ENCODE assay signal across 1 cellular context in genomic region chr19:48513289-48514122, GRCh38.
TF ChIP-seq lines count a peak whose summit lies in the region.

No MANE protein-coding gene starts in this region.

TF ChIP-seq in HepG2, 621 proteins besides CTCF, POLR2A, EP300 and RAD21 (continued from another document and continues in another):
- no peak for TF ChIP-seq HNF4G (IDR thresholded peaks at IDR 0.05; ENCODE audit: borderline replicate concordance, low read depth, low read length)
- TF ChIP-seq HNF4G (CRISPR knock-in tag; IDR thresholded peaks at IDR 0.05; ENCODE audit: borderline replicate concordance, low read depth) = no peak
- no peak for TF ChIP-seq ZNF280B (CRISPR knock-in tag; IDR thresholded peaks at IDR 0.05; ENCODE audit: borderline replicate concordance)
- 0 out of 2 replicates have a peak, but pooled peaks have one; percentile 22 for TF ChIP-seq NFYB (CRISPR knock-in tag; IDR thresholded peaks at IDR 0.05)
- no peak for TF ChIP-seq ZNF580 (CRISPR knock-in tag; IDR thresholded peaks at IDR 0.05; ENCODE audit: borderline replicate concordance, low read depth)
- no peak for TF ChIP-seq ZNF839 (CRISPR knock-in tag; IDR thresholded peaks at IDR 0.05; ENCODE audit: borderline replicate concordance)
- TF ChIP-seq ZNF768 (CRISPR knock-in tag; IDR thresholded peaks at IDR 0.05) = peak; percentile 33; the same call in 1 of the 2 replicates
- no peak for TF ChIP-seq MAFF (IDR thresholded peaks at IDR 0.05; ENCODE audit: low read depth, low read length)
- no peak for TF ChIP-seq ZBTB8A (CRISPR knock-in tag; IDR thresholded peaks at IDR 0.05; ENCODE audit: borderline replicate concordance, low read depth)
- no peak for TF ChIP-seq SCMH1 (CRISPR knock-in tag; IDR thresholded peaks at IDR 0.05; ENCODE audit: borderline replicate concordance)
- peak; percentile 41; the same call in 1 of the 2 replicates for TF ChIP-seq MEF2D (CRISPR knock-in tag; IDR thresholded peaks at IDR 0.05)
- no peak for TF ChIP-seq POLR2G (IDR thresholded peaks at IDR 0.05; ENCODE audit: low read depth, low read length)
- TF ChIP-seq ZC3H13 (CRISPR knock-in tag; IDR thresholded peaks at IDR 0.05) = no peak
- TF ChIP-seq ZHX2 (IDR thresholded peaks at IDR 0.05; ENCODE audit: low read depth) = 0 out of 2 replicates have a peak, but pooled peaks have one; percentile 16
- TF ChIP-seq ZHX2 (CRISPR knock-in tag; IDR thresholded peaks at IDR 0.05; ENCODE audit: borderline replicate concordance) = no peak
- TF ChIP-seq SALL2 (CRISPR knock-in tag; IDR thresholded peaks at IDR 0.05) = 0 out of 2 replicates have a peak, but pooled peaks have one; percentile 23
- no peak for TF ChIP-seq BCLAF1 (IDR thresholded peaks at IDR 0.05)
- peak; percentile 56 for TF ChIP-seq SUZ12 (IDR thresholded peaks at IDR 0.05; ENCODE audit: low read depth, low read length)
- no peak for TF ChIP-seq MED8 (CRISPR knock-in tag; IDR thresholded peaks at IDR 0.05; ENCODE audit: insufficient replicate concordance)
- TF ChIP-seq PHF21A (CRISPR knock-in tag; IDR thresholded peaks at IDR 0.05) = no peak
- TF ChIP-seq ATF5 (CRISPR knock-in tag; IDR thresholded peaks at IDR 0.05; ENCODE audit: low read depth) = no peak
- no peak for TF ChIP-seq SSRP1 (CRISPR knock-in tag; IDR thresholded peaks at IDR 0.05)
- no peak for TF ChIP-seq ZNF318 (CRISPR knock-in tag; IDR thresholded peaks at IDR 0.05)
- TF ChIP-seq REPIN1 (CRISPR knock-in tag; IDR thresholded peaks at IDR 0.05; ENCODE audit: borderline replicate concordance, low read depth) = no peak
- peak; percentile 46; the same call in 1 of the 2 replicates for TF ChIP-seq ZMAT3 (CRISPR knock-in tag; conservative IDR thresholded peaks at IDR 0.05)
- TF ChIP-seq DZIP1 (CRISPR knock-in tag; IDR thresholded peaks at IDR 0.05) = no peak
- TF ChIP-seq ZFP41 (CRISPR knock-in tag; IDR thresholded peaks at IDR 0.05; ENCODE audit: borderline replicate concordance) = no peak
- TF ChIP-seq ZNF878 (CRISPR knock-in tag; IDR thresholded peaks at IDR 0.05) = no peak
- 0 out of 4 replicates have a peak, but pooled peaks of 1 of the 2 experiments have one; percentile 50 for TF ChIP-seq ATF4 (CRISPR knock-in tag; IDR thresholded peaks at IDR 0.05)
- no peak for TF ChIP-seq MXD3 (CRISPR knock-in tag; IDR thresholded peaks at IDR 0.05)
- no peak for TF ChIP-seq ZNF775 (CRISPR knock-in tag; IDR thresholded peaks at IDR 0.05; ENCODE audit: borderline replicate concordance)
- no peak for TF ChIP-seq ZNF326 (CRISPR knock-in tag; IDR thresholded peaks at IDR 0.05; ENCODE audit: borderline replicate concordance)
